Comparison of ENCODE assay signal across 8 cellular contexts in the genomic region with DNA sequence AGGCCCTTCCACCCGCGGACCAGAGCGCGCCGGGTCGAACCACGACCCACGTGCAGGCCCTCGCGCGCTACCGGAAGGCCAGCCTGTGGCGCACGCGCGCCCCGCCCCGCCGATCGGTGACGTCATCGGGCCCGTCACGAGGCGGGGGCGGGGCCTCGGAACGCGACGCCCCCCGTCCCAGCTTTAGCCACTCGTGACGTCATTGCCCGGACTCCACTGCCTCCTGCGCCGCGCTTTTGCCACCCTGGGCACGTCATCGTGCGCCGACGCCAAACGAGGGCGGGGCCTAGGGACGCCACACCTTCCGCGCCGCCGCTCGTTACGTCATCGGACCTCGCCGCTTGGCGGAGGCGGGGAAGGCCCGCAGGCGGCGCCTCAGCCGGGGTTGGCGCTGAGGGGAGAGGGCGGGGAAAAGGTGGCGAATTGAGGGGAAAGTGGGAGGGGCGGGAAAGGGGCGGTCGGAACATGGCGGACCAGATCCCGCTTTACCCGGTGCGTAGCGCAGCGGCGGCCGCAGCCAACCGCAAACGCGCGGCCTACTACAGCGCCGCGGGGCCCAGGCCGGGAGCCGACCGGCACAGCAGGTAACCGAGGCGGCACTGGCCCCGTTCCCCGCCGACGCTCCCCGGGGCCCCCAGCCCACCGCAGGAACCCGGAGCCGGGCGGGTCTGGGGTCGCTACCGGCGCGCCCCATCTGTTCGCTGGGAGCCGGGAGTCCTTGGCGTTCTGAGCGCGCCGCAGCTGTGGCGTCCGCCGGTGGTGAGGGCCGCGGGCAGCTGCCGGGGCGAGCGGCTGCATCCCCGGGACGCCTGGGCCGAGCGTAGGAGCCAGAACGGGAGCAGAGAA. TPM values are rescaled to one million over a fixed set of nuclear protein-coding genes. Genes with fewer than 3 reads are reported as not detected.
A peak's percentile ranks its signal among the peaks of the same experiment; 100 is the strongest.
DNase-seq lines count a peak whose midpoint lies in the region; TF ChIP-seq lines count a peak whose summit lies in the region.

A gene with protein sequence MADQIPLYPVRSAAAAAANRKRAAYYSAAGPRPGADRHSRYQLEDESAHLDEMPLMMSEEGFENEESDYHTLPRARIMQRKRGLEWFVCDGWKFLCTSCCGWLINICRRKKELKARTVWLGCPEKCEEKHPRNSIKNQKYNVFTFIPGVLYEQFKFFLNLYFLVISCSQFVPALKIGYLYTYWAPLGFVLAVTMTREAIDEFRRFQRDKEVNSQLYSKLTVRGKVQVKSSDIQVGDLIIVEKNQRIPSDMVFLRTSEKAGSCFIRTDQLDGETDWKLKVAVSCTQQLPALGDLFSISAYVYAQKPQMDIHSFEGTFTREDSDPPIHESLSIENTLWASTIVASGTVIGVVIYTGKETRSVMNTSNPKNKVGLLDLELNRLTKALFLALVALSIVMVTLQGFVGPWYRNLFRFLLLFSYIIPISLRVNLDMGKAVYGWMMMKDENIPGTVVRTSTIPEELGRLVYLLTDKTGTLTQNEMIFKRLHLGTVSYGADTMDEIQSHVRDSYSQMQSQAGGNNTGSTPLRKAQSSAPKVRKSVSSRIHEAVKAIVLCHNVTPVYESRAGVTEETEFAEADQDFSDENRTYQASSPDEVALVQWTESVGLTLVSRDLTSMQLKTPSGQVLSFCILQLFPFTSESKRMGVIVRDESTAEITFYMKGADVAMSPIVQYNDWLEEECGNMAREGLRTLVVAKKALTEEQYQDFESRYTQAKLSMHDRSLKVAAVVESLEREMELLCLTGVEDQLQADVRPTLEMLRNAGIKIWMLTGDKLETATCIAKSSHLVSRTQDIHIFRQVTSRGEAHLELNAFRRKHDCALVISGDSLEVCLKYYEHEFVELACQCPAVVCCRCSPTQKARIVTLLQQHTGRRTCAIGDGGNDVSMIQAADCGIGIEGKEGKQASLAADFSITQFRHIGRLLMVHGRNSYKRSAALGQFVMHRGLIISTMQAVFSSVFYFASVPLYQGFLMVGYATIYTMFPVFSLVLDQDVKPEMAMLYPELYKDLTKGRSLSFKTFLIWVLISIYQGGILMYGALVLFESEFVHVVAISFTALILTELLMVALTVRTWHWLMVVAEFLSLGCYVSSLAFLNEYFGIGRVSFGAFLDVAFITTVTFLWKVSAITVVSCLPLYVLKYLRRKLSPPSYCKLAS (plus strand): TSS at position 449 of the 846 bp plus-strand sequence. CDS start 17 bp downstream, at position 466.

- H3K9ac ChIP-seq in GM23248 = peak within 1 kb of the TSS; percentile 91

- peak within 1 kb of the TSS; percentile 99 for H2AFZ ChIP-seq in GM23248

- H3K4me1 ChIP-seq in GM23248 (ENCODE audit: insufficient read depth) = peaks cover 11% of the 10 kb centered on the region

- peaks cover 26% of the 10 kb centered on the region for H3K36me3 Mint-ChIP-seq in nephron (ENCODE audit: low read depth)
- peaks cover 36% of the 10 kb centered on the region for H3K36me3 Mint-ChIP-seq in stimulated activated naive CD8-positive, alpha-beta T cell treated with anti-CD3 and anti-CD28 coated beads, Interleukin-15, Interleukin-2, amounts not matched to agents 100 ng/mL and 50 ng/mL, for 24 hours (ENCODE audit: low read depth)

- H3K27me3 ChIP-seq in GM23248 (replicated peaks; ENCODE audit: insufficient read depth) = no peaks in the 10 kb centered on the region

- no peaks in the 10 kb centered on the region for H3K36me3 ChIP-seq in GM23248 (ENCODE audit: low read depth)

- 1 to 2% methylated on average over 55 to 80 of the region's 118 CpGs for WGBS in GM23248 (ENCODE audit: low coverage in 1 of 2, low lambda C conversion rate in 2 of 2, missing lambda C conversion rate in 2 of 2), 2 experiments

- peak within 1 kb of the TSS; percentile 86 to 94 (median 94) for H3K4me3 Mint-ChIP-seq in nephron
- H3K4me3 Mint-ChIP-seq in stimulated activated naive CD8-positive, alpha-beta T cell treated with anti-CD3 and anti-CD28 coated beads, Interleukin-15, Interleukin-2, amounts not matched to agents 100 ng/mL and 50 ng/mL, for 24 hours = peak within 1 kb of the TSS; percentile 93

- no peaks in the 10 kb centered on the region for H4K20me1 ChIP-seq in GM23248 (ENCODE audit: insufficient read depth)

- TF ChIP-seq CTCF in fibroblast of pulmonary artery (IDR thresholded peaks at IDR 0.05; ENCODE audit: low read length, missing control alignments) (no peak), nephron (IDR thresholded peaks at IDR 0.05; ENCODE audit: unreplicated experiment in 3 of 3) (no peak)

- no peaks in the 10 kb centered on the region for H3K9me3 ChIP-seq in GM23248 (ENCODE audit: low read depth)

- H3K27ac ChIP-seq in GM23248 = peak within 1 kb of the TSS; percentile 75

- peak within 1 kb of the TSS; percentile 93 for H3K4me2 ChIP-seq in GM23248 (ENCODE audit: unreplicated experiment)

- peak; percentile 63 for TF ChIP-seq POLR2A in Raji (IDR thresholded peaks at IDR 0.05; ENCODE audit: insufficient read depth, low read depth, low read length)

- DNase-seq in EH (ENCODE audit: low read depth) (peak; percentile 96), GM23248 (peak; percentile 100), Kasumi-1 (lab: John Stamatoyannopoulos, UW) (peak; percentile 91 to 94), fibroblast of pulmonary artery (ENCODE audit: low read depth) (peak; percentile 99)
- peak; percentile 98 for DNase-seq in activated T-helper 9 cell treated with anti-CD3 and anti-CD28 coated beads, Interleukin-2, amount 50 U/mL, for 16 hours (ENCODE audit: low read depth)

- H3F3A ChIP-seq in GM23248 (ENCODE audit: insufficient read depth) = peaks cover 22% of the 10 kb centered on the region

- peaks cover 14% of the 10 kb centered on the region for H3K27me3 Mint-ChIP-seq in nephron (ENCODE audit: low read depth)
- H3K27me3 Mint-ChIP-seq in stimulated activated naive CD8-positive, alpha-beta T cell treated with anti-CD3 and anti-CD28 coated beads, Interleukin-15, Interleukin-2, amounts not matched to agents 100 ng/mL and 50 ng/mL, for 24 hours = peaks cover 17% of the 10 kb centered on the region

- H3K9me3 Mint-ChIP-seq in nephron = peaks cover 43% of the 10 kb centered on the region
- peaks cover 25% of the 10 kb centered on the region for H3K9me3 Mint-ChIP-seq in stimulated activated naive CD8-positive, alpha-beta T cell treated with anti-CD3 and anti-CD28 coated beads, Interleukin-15, Interleukin-2, amounts not matched to agents 100 ng/mL and 50 ng/mL, for 24 hours

- peak within 1 kb of the TSS; percentile 71 to 96 (median 87) for H3K27ac Mint-ChIP-seq in nephron
- peak within 1 kb of the TSS; percentile 99 for H3K27ac Mint-ChIP-seq in stimulated activated naive CD8-positive, alpha-beta T cell treated with anti-CD3 and anti-CD28 coated beads, Interleukin-15, Interleukin-2, amounts not matched to agents 100 ng/mL and 50 ng/mL, for 24 hours

- H3K79me2 ChIP-seq in GM23248 (ENCODE audit: insufficient read depth) = peaks cover 36% of the 10 kb centered on the region

- H3K9me2 ChIP-seq in GM23248 (ENCODE audit: insufficient read depth) = no peaks in the 10 kb centered on the region

- in situ Hi-C loops in GM23248 (cut with MboI) = no loop called here

- no peaks in the 10 kb centered on the region for H3K4me1 Mint-ChIP-seq in nephron
- peaks cover 48% of the 10 kb centered on the region for H3K4me1 Mint-ChIP-seq in stimulated activated naive CD8-positive, alpha-beta T cell treated with anti-CD3 and anti-CD28 coated beads, Interleukin-15, Interleukin-2, amounts not matched to agents 100 ng/mL and 50 ng/mL, for 24 hours (ENCODE audit: low read depth)

- peak within 1 kb of the TSS; percentile 80 for H3K4me3 ChIP-seq in GM23248
- H3K4me3 ChIP-seq in fibroblast of pulmonary artery (replicated peaks; ENCODE audit: low read depth, low read length) = peak within 1 kb of the TSS; percentile 61

RNA-seq across cellular contexts. Expression of the gene that starts here (rescaled TPM):
- 12.8 and 29.6 TPM in 2 replicates for total RNA-seq in GM23248 (2014; rRNA removed; shearing (Covaris generic))
- polyA plus RNA-seq in GM23248 (2016; fragmentation: Nextera tagmentation; extraction: Ambion mirVana) = 8.5 and 9.3 TPM in 2 replicates

Comparison
In these comparisons a context has a peak if more than half of its experiments do, and no peak if none do; other contexts are left out.
1. Peak in every context shown above with its lines: DNase-seq, H3K4me3 ChIP-seq and H3K27ac ChIP-seq.